In genomic region chr14:105168496-105168978, GRCh38 we compare ENCODE assay signal across 8 cellular contexts. TPM values are rescaled to one million over a fixed set of nuclear protein-coding genes. Genes with fewer than 3 reads are reported as not detected.
A peak's percentile ranks its signal among the peaks of the same experiment; 100 is the strongest.
DNase-seq lines count a peak whose midpoint lies in the region; TF ChIP-seq lines count a peak whose summit lies in the region.

TSS of gene JAG2 (minus strand) at chr14:105168776. CDS start at chr14:105168420, 356 bp downstream.

- peaks cover 6% of the 10 kb centered on the region for H3K4me1 ChIP-seq in iPS-15b (ENCODE audit: control insufficient read depth, insufficient read depth, low read length)
- no peaks in the 10 kb centered on the region for H3K4me1 ChIP-seq in smooth muscle cell (ENCODE audit: low read depth)

- H3K27me3 ChIP-seq in iPS-15b (ENCODE audit: control insufficient read depth, insufficient read depth, low read length) (peaks cover 8% of the 10 kb centered on the region), smooth muscle cell (ENCODE audit: low read depth) (peaks cover 26% of the 10 kb centered on the region)

- H3K9ac ChIP-seq in iPS-15b (ENCODE audit: low read depth, low read length) = no peak within 1 kb of the TSS
- no peak within 1 kb of the TSS for H3K9ac ChIP-seq in smooth muscle cell (ENCODE audit: low read depth)

- H3K79me2 ChIP-seq in smooth muscle cell (ENCODE audit: low read depth) = no peaks in the 10 kb centered on the region

- DNase-seq in Ammon's horn (ENCODE audit: low spot score) (peak; percentile 61), HK-2 (ENCODE audit: unreplicated experiment) (peak; percentile 48), T follicular helper cell (ENCODE audit: low read depth) (peak; percentile 47), astrocyte of the hippocampus (ENCODE audit: low read depth, low spot score) (peak; percentile 65), smooth muscle cell (lab: John Stamatoyannopoulos, UW; ENCODE audit: unreplicated experiment) (no peak), GOT3 (lab: John Stamatoyannopoulos, UW) (no peak), NCI-H1048 (lab: John Stamatoyannopoulos, UW) (no peak)

- H3K4me3 ChIP-seq in iPS-15b (ENCODE audit: low read depth, low read length) = peak within 1 kb of the TSS; percentile 35
- H3K4me3 ChIP-seq in smooth muscle cell = peak within 1 kb of the TSS; percentile 48

- H3K36me3 ChIP-seq in iPS-15b (ENCODE audit: control insufficient read depth, insufficient read depth, low read length) (peaks cover 7% of the 10 kb centered on the region), smooth muscle cell (ENCODE audit: low read depth) (no peaks in the 10 kb centered on the region)

- H2AFZ ChIP-seq in smooth muscle cell (ENCODE audit: low read depth) = no peak within 1 kb of the TSS

- H3F3A ChIP-seq in smooth muscle cell (ENCODE audit: low read depth) = no peaks in the 10 kb centered on the region

- H3K4me2 ChIP-seq in smooth muscle cell = peak within 1 kb of the TSS; percentile 92

- H3K9me3 ChIP-seq in iPS-15b (ENCODE audit: control insufficient read depth, insufficient read depth, low read length) = no peaks in the 10 kb centered on the region
- no peaks in the 10 kb centered on the region for H3K9me3 ChIP-seq in smooth muscle cell (replicated peaks; ENCODE audit: low read depth)

- H3K27ac ChIP-seq in smooth muscle cell (ENCODE audit: low read depth) = no peak within 1 kb of the TSS

- no peak for TF ChIP-seq CTCF in smooth muscle cell (IDR thresholded peaks at IDR 0.05; ENCODE audit: borderline replicate concordance, insufficient read depth, poor library complexity, severe bottlenecking)

- peaks cover 55% of the 10 kb centered on the region for H4K20me1 ChIP-seq in smooth muscle cell (ENCODE audit: low read depth)

- 1% methylated on average over 27 of the region's 84 CpGs for WGBS in smooth muscle cell (ENCODE audit: low lambda C conversion rate)

RNA-seq across cellular contexts. Expression of gene JAG2, which starts in this region (rescaled TPM):
- 5.8 and 7.6 TPM in 2 replicates for total RNA-seq in smooth muscle cell
- polyA plus RNA-seq in smooth muscle cell = 5.0 and 10.0 TPM in 2 replicates

Comparison
In these comparisons a context has a peak if more than half of its experiments do, and no peak if none do; other contexts are left out.
1. DNase-seq: peak in Ammon's horn (single experiment), HK-2 (single experiment), T follicular helper cell (single experiment) and astrocyte of the hippocampus (single experiment); none in smooth muscle cell (single experiment), GOT3 (single experiment) and NCI-H1048 (single experiment).